In genomic region chr9:78468231-78468630, GRCh38 we compare ENCODE assay signal across 23 cellular contexts.
"Had no signal": no experiment of that assay in that cellular context is flagged by ENCODE, and none has a peak within 500 bp of the region (broad histone marks: within the 10 kb centered on the region; RNA-seq: fewer than 3 reads in every experiment).

No MANE protein-coding gene starts in this region.

- H3K4me3 ChIP-seq: ascending aorta, esophagus muscularis mucosa, mucosa of descending colon, sigmoid colon, smooth muscle cell, testis, uterus had no signal

- H3K4me1 ChIP-seq: ascending aorta, esophagus muscularis mucosa, sigmoid colon, testis, uterus had no signal

- DNase-seq: activated CD4-positive, alpha-beta T cell treated with anti-CD3 and anti-CD28 coated beads for 1 hour; activated CD4-positive, alpha-beta T cell treated with anti-CD3 and anti-CD28 coated beads, Interleukin-2, amount 50 U/mL, for 1 hour; activated gamma-delta T cell treated with Interleukin-2 at 50 U/mL for 16 hours; activated T-cell treated with anti-CD3 and anti-CD28 coated beads, Interleukin-2, amount 50 U/mL, for 1 hour; brain microvascular endothelial cell; caudate nucleus; dermis blood vessel endothelial cell; effector memory CD8-positive, alpha-beta T cell; hippocampal formation; mucosa of descending colon; nephron progenitor cell; occipital lobe; sigmoid colon; stimulated activated CD4-positive, alpha-beta T cell treated with anti-CD3 and anti-CD28 coated beads, Interleukin-15, amount 100 ng/mL, for 24 hours; stimulated activated CD8-positive, alpha-beta memory T cell treated with anti-CD3 and anti-CD28 coated beads, Interleukin-4, amount 100 ng/mL, for 48 hours; stimulated activated naive B cell treated with anti-CD40 and anti-IgM and Interleukin-4, amounts not matched to agents 10 μg/mL and 1 μg/mL and 100 μg/mL, for 72 hours; T-helper 9 cell; testis; trophoblast cell; uterus had no signal

- H3K4me2 ChIP-seq: smooth muscle cell had no signal

- H3K9me3 ChIP-seq: ascending aorta, esophagus muscularis mucosa, mucosa of descending colon, sigmoid colon, testis, uterus had no signal

- H3K36me3 ChIP-seq: ascending aorta, brain microvascular endothelial cell, esophagus muscularis mucosa, sigmoid colon, uterus had no signal

- H3K27ac ChIP-seq: ascending aorta, brain microvascular endothelial cell, esophagus muscularis mucosa, sigmoid colon, testis, uterus had no signal

- H3K27me3 ChIP-seq: ascending aorta, brain microvascular endothelial cell, esophagus muscularis mucosa, sigmoid colon, testis, uterus had no signal
